Comparison of ENCODE assay signal across 15 cellular contexts in the genomic region with DNA sequence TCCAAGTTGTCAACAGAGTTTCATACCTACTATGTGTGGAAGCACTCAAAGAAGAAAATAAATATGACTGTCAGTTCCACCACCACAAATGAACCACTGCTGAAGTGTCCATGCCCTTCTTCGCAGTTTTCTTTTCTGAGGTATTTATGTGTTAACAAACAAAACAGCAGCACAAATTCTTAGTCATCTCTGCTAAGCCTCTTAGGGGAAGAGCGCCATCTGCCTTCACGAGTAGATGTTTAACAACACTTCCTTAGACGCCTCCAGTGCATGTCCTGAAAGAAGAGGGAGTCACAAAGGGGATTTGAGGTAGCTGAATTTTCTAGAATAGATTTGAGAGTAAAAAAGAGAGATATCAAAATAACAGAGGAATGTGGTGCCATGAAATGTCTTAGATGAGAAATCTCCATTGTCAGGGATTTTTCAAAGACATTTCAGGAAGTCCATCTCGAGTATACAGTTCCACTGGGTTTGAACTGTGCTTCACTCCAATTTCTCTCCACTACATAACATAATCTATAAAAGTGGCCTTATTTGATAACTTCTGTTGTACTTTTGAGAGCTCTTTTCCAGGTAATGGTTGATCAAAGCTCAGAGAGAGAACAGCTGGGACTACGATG.
DNase-seq lines count a peak whose midpoint lies in the region; TF ChIP-seq lines count a peak whose summit lies in the region.
"Had no signal": no experiment of that assay in that cellular context is flagged by ENCODE, and none has a peak within 500 bp of the region (broad histone marks: within the 10 kb centered on the region; RNA-seq: fewer than 3 reads in every experiment).

No MANE protein-coding gene starts in this region.

- no peaks in the 10 kb centered on the region for H3F3A ChIP-seq in PC-9 (ENCODE audit: insufficient read depth, low read depth)

- no peaks in the 10 kb centered on the region for H3K4me1 ChIP-seq in PC-9 (replicated peaks; ENCODE audit: insufficient read depth)
- no peaks in the 10 kb centered on the region for H3K4me1 ChIP-seq in iPS DF 6.9 (ENCODE audit: control insufficient read depth, insufficient read depth, low read length)
- no peaks in the 10 kb centered on the region for H3K4me1 ChIP-seq in Karpas-422 (ENCODE audit: low read length)
- H3K4me1 ChIP-seq: BLaER1, parathyroid adenoma had no signal

- H3K9me2 ChIP-seq in PC-9 (ENCODE audit: insufficient read depth) (no peaks in the 10 kb centered on the region), Karpas-422 (replicated peaks; ENCODE audit: insufficient read depth, low read length) (no peaks in the 10 kb centered on the region)

- H3K27ac ChIP-seq in PC-9, result no peak overlapping the region
- H3K27ac ChIP-seq in iPS DF 6.9 (ENCODE audit: low read length), result no peak overlapping the region
- no peak overlapping the region for H3K27ac ChIP-seq in Karpas-422 (ENCODE audit: low read length)
- H3K27ac ChIP-seq: BLaER1, parathyroid adenoma had no signal

- no peaks in the 10 kb centered on the region for H4K20me1 ChIP-seq in PC-9 (ENCODE audit: insufficient read depth)
- H4K20me1 ChIP-seq in Karpas-422 (ENCODE audit: insufficient read depth, low read depth, low read length), result no peaks in the 10 kb centered on the region
- H4K20me1 ChIP-seq: BLaER1 had no signal

- H3K4me2 ChIP-seq in PC-9 (no peak overlapping the region), Karpas-422 (ENCODE audit: low read depth, low read length, poor library complexity, severe bottlenecking) (no peak overlapping the region)
- H3K4me2 ChIP-seq: BLaER1 had no signal

- H3K9ac ChIP-seq in Karpas-422 (ENCODE audit: low read length), result no peak overlapping the region
- H3K9ac ChIP-seq: BLaER1, parathyroid adenoma had no signal

- POLR2A ChIA-PET in PC-9 (lab: Charles Lee; ENCODE audit: unreplicated experiment), result no interaction called here

- TF ChIP-seq CTCF in PC-9 (conservative IDR thresholded peaks at IDR 0.05), result peak; percentile 55

- WGBS in iPS DF 6.9 (ENCODE audit: insufficient coverage, insufficient read length), result no CpG with 5 or more reads among the region's 6 CpGs

- no TSS peak for BruUV-seq in PC-9 (replicated peaks; lab: Mats Ljungman, UMichigan)

- in situ Hi-C loops in ACHN (cut with HindIII; ENCODE audit: low pct_ligation_motif_present, low pct_unique_long_range_greater_than_20kb, low sequenced_read_pairs), result no loop called here

- intact Hi-C loops in PC-9 (cut with micrococcal nuclease; ENCODE audit: unreplicated experiment), result loop anchor here (10.0 kb wide), 1 partner anchor 825 kb away; no protein-coding TSS in a partner anchor

- H3K36me3 ChIP-seq in H7 (replicated peaks; ENCODE audit: control insufficient read depth, insufficient read depth, low read length) (no peaks in the 10 kb centered on the region), PC-9 (ENCODE audit: low read depth) (no peaks in the 10 kb centered on the region), iPS DF 6.9 (ENCODE audit: control insufficient read depth, insufficient read depth, low read length) (no peaks in the 10 kb centered on the region), Karpas-422 (ENCODE audit: insufficient read depth, low read length) (no peaks in the 10 kb centered on the region)
- H3K36me3 ChIP-seq: BLaER1 had no signal

- H3K9me3 ChIP-seq in PC-9 (ENCODE audit: insufficient read depth, low read depth) (no peaks in the 10 kb centered on the region), iPS DF 6.9 (ENCODE audit: control insufficient read depth, insufficient read depth, low read length) (no peaks in the 10 kb centered on the region), Karpas-422 (ENCODE audit: low read length) (peaks cover 23% of the 10 kb centered on the region)
- H3K9me3 ChIP-seq: BLaER1 had no signal

- H2AFZ ChIP-seq in PC-9 (no peak overlapping the region), Karpas-422 (ENCODE audit: low read length) (no peak overlapping the region)
- H2AFZ ChIP-seq: parathyroid adenoma had no signal

- H3K27me3 ChIP-seq in H7 (ENCODE audit: control insufficient read depth, insufficient read depth, low read length), result no peaks in the 10 kb centered on the region
- H3K27me3 ChIP-seq in PC-9 (ENCODE audit: insufficient read depth, low read depth), result peaks cover 6% of the 10 kb centered on the region; the same call in 1 of the 2 replicates
- no peaks in the 10 kb centered on the region for H3K27me3 ChIP-seq in iPS DF 6.9 (ENCODE audit: control insufficient read depth, insufficient read depth, low read length)
- H3K27me3 ChIP-seq in Karpas-422 (ENCODE audit: low read length), result no peaks in the 10 kb centered on the region
- H3K27me3 ChIP-seq: BLaER1 had no signal

- CTCF ChIA-PET in PC-9 (lab: Charles Lee), result no interaction called here

- no peaks in the 10 kb centered on the region for H3K79me2 ChIP-seq in PC-9 (ENCODE audit: low read depth)
- no peaks in the 10 kb centered on the region for H3K79me2 ChIP-seq in Karpas-422 (ENCODE audit: low read length)
- H3K79me2 ChIP-seq: parathyroid adenoma had no signal

- DNase-seq in ACHN, result peak; percentile 57
- DNase-seq in H7, result peak; percentile 55
- DNase-seq in PC-9, result no peak
- peak; percentile 47 for DNase-seq in iPS DF 6.9 (ENCODE audit: low read depth, low spot score)
- DNase-seq in Karpas-422, result no peak
- DNase-seq in NCI-H510A (lab: John Stamatoyannopoulos, UW), result no peak
- DNase-seq in GM03348 (ENCODE audit: low spot score), result no peak
- no peak for DNase-seq in activated CD4-positive, alpha-beta T cell treated with anti-CD3 and anti-CD28 coated beads for 4 hours
- DNase-seq: activated T-cell treated with anti-CD3 and anti-CD28 coated beads, Interleukin-2, amount 50 U/mL, for 4 hours; effector memory CD8-positive, alpha-beta T cell; KBM-7; NCI-H2081; Right ventricle myocardium superior had no signal

- H3K4me3 ChIP-seq in H7 (ENCODE audit: insufficient read depth, low read depth, low read length), result no peak overlapping the region
- H3K4me3 ChIP-seq in PC-9, result no peak overlapping the region
- H3K4me3 ChIP-seq in iPS DF 6.9 (ENCODE audit: low read length), result no peak overlapping the region
- H3K4me3 ChIP-seq in Karpas-422 (ENCODE audit: low read length), result no peak overlapping the region
- H3K4me3 ChIP-seq: BLaER1 had no signal

Comparison
In these comparisons a context has a peak if more than half of its experiments do, and no peak if none do; other contexts are left out.
1. DNase-seq: peak in ACHN (single experiment), H7 (single experiment) and iPS DF 6.9 (single experiment); none in PC-9 (0 of 2), Karpas-422 (single experiment), NCI-H510A (single experiment), GM03348 (single experiment) and activated CD4-positive, alpha-beta T cell treated with anti-CD3 and anti-CD28 coated beads for 4 hours (0 of 2).